In the genomic region with DNA sequence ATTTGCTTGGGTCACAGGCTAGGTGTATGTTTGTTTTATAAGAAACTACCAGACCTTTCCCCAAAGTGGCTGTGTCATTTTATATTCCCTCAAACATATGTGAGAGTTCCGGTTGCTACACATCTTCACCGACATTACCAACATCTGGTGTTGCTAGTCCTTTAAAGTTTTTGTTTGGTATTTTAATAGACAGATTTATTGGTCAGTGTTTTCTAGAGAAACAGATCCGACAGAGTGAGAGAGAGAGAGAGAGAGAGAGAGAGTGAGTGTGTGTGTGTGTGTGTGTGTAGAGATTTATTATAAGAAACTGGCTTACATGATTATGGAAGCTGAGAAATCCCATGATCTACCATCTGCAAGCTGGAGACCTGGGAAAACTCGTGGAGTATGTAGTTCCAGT, we compare ENCODE assay signal across 25 cellular contexts. TPM values are rescaled to one million over a fixed set of nuclear protein-coding genes. Genes with fewer than 3 reads are reported as not detected.
A peak's percentile ranks its signal among the peaks of the same experiment; 100 is the strongest.
DNase-seq lines count a peak whose midpoint lies in the region; ATAC-seq and TF ChIP-seq lines count a peak whose summit lies in the region.
"Had no signal": no experiment of that assay in that cellular context is flagged by ENCODE, and none has a peak within 500 bp of the region (broad histone marks: within the 10 kb centered on the region; RNA-seq: fewer than 3 reads in every experiment).

No MANE protein-coding gene starts in this region.

- no peak overlapping the region for H3K4me3 Mint-ChIP-seq in T-helper 17 cell
- H3K4me3 Mint-ChIP-seq: activated naive CD4-positive, alpha-beta T cell treated with anti-CD3 and anti-CD28 coated beads, Interleukin-2, amount 10 ng/mL, durations not matched to agents 7 days and 5 days; B cell had no signal

- peaks cover 87% of the 10 kb centered on the region for H3K4me1 ChIP-seq in muscle layer of colon (ENCODE audit: insufficient read depth, low read length)
- peaks cover 43% of the 10 kb centered on the region for H3K4me1 ChIP-seq in vagina

- no peak for ATAC-seq in activated naive CD4-positive, alpha-beta T cell treated with anti-CD3 and anti-CD28 coated beads, Interleukin-2, amount 50 U/mL, for 72 hours
- ATAC-seq in T-helper 17 cell: no peak
- no peak for ATAC-seq in HG03565 (IDR thresholded peaks at IDR 0.05; ENCODE audit: unreplicated experiment)
- ATAC-seq: left colon had no signal

- H3K27me3 ChIP-seq in muscle layer of colon (ENCODE audit: control insufficient read depth in 1 of 2, insufficient read depth in 2 of 2, low read length in 2 of 2): no peaks in the 10 kb centered on the region
- no peaks in the 10 kb centered on the region for H3K27me3 ChIP-seq in vagina
- H3K27me3 ChIP-seq: brain microvascular endothelial cell, neutrophil had no signal

- H3K9ac ChIP-seq in muscle layer of colon (ENCODE audit: low read length): no peak overlapping the region

- H3K9me3 Mint-ChIP-seq in activated naive CD4-positive, alpha-beta T cell treated with anti-CD3 and anti-CD28 coated beads, Interleukin-2, amount 50 U/mL, for 72 hours: peaks cover 0 to 4% of the 10 kb centered on the region in 2 donors
- H3K9me3 Mint-ChIP-seq: activated naive CD4-positive, alpha-beta T cell treated with anti-CD3 and anti-CD28 coated beads, Interleukin-2, amount 10 ng/mL, durations not matched to agents 7 days and 5 days had no signal

- peaks cover 4 to 18% of the 10 kb centered on the region in 2 donors for H3K36me3 Mint-ChIP-seq in activated naive CD4-positive, alpha-beta T cell treated with anti-CD3 and anti-CD28 coated beads, Interleukin-2, amount 50 U/mL, for 72 hours
- H3K36me3 Mint-ChIP-seq in T-helper 17 cell (ENCODE audit: low read depth): peaks cover 4% of the 10 kb centered on the region
- H3K36me3 Mint-ChIP-seq: activated naive CD4-positive, alpha-beta T cell treated with anti-CD3 and anti-CD28 coated beads, Interleukin-2, amount 10 ng/mL, durations not matched to agents 7 days and 5 days had no signal

- no peak for TF ChIP-seq POLR2A in vagina (IDR thresholded peaks at IDR 0.05)

- H3K4me3 ChIP-seq in muscle layer of colon (ENCODE audit: low read depth in 1 of 2, low read length in 2 of 2) (no peak overlapping the region), vagina (no peak overlapping the region)
- H3K4me3 ChIP-seq: prostate gland, thoracic aorta had no signal

- TF ChIP-seq CTCF in vagina (IDR thresholded peaks at IDR 0.05): no peak

- H3K36me3 ChIP-seq in muscle layer of colon (ENCODE audit: insufficient read depth, low read length): no peaks in the 10 kb centered on the region
- H3K36me3 ChIP-seq in vagina: no peaks in the 10 kb centered on the region
- H3K36me3 ChIP-seq: neutrophil, prostate gland, thoracic aorta had no signal

- H3K27me3 Mint-ChIP-seq in T-helper 17 cell: no peaks in the 10 kb centered on the region
- H3K27me3 Mint-ChIP-seq: activated naive CD4-positive, alpha-beta T cell treated with anti-CD3 and anti-CD28 coated beads, Interleukin-2, amount 10 ng/mL, durations not matched to agents 7 days and 5 days had no signal

- intact Hi-C loops in vagina (cut with DNase I): no loop called here

- DNase-seq in activated naive CD4-positive, alpha-beta T cell treated with anti-CD3 and anti-CD28 coated beads, Interleukin-2, amount 50 U/mL, for 72 hours (ENCODE audit: low spot score in 2 of 2): no peak
- DNase-seq in activated naive CD4-positive, alpha-beta T cell treated with Interleukin-2 at 50 U/mL for 16 hours: no peak
- no peak for DNase-seq in T-helper 17 cell
- DNase-seq in vagina (ENCODE audit: extremely low spot score in 2 of 2): no peak
- no peak for DNase-seq in cerebellar nuclear complex (lab: John Stamatoyannopoulos, UW)
- no peak for DNase-seq in activated CD8-positive, alpha-beta memory T cell treated with anti-CD3 and anti-CD28 coated beads, Interleukin-2, amount 50 U/mL, for 4 hours
- DNase-seq: activated CD4-positive, alpha-beta T cell treated with anti-CD3 and anti-CD28 coated beads, Interleukin-2, amount 50 U/mL, for 1 hour; activated naive CD4-positive, alpha-beta T cell treated with anti-CD3 and anti-CD28 coated beads, Interleukin-2, amount 10 ng/mL, durations not matched to agents 7 days and 5 days; amniotic stem cell; brain microvascular endothelial cell; DMS79; left colon; NCI-H1092; NCI-H187; NCI-H526; Right ventricle myocardium superior; stimulated activated naive CD4-positive, alpha-beta T cell treated with Interleukin-2 at 50 U/mL for 16 hours; T-helper 9 cell had no signal

- peaks cover 33% of the 10 kb centered on the region for H3K4me1 Mint-ChIP-seq in T-helper 17 cell

- H3K27ac ChIP-seq in muscle layer of colon (ENCODE audit: low read depth, low read length) (peak overlapping the region; percentile 74), vagina (peak overlapping the region; percentile 1)
- H3K27ac ChIP-seq: brain microvascular endothelial cell, epithelial cell of prostate, neutrophil, prostate gland, thoracic aorta had no signal

- peak overlapping the region; percentile 41 to 73 for H3K27ac Mint-ChIP-seq in activated naive CD4-positive, alpha-beta T cell treated with anti-CD3 and anti-CD28 coated beads, Interleukin-2, amount 50 U/mL, for 72 hours
- peak overlapping the region; percentile 14 for H3K27ac Mint-ChIP-seq in T-helper 17 cell
- H3K27ac Mint-ChIP-seq: activated naive CD4-positive, alpha-beta T cell treated with anti-CD3 and anti-CD28 coated beads, Interleukin-2, amount 10 ng/mL, durations not matched to agents 7 days and 5 days; B cell had no signal

- H3K9me3 ChIP-seq in T-helper 17 cell (ENCODE audit: control insufficient read depth, low read length, poor library complexity, severe bottlenecking): no peaks in the 10 kb centered on the region
- no peaks in the 10 kb centered on the region for H3K9me3 ChIP-seq in muscle layer of colon (ENCODE audit: low read length)
- H3K9me3 ChIP-seq in vagina: no peaks in the 10 kb centered on the region
- H3K9me3 ChIP-seq: neutrophil, prostate gland, thoracic aorta had no signal

RNA-seq across cellular contexts. Expression of a gene that starts 31.0 kb away (rescaled TPM):
- total RNA-seq in activated naive CD4-positive, alpha-beta T cell treated with anti-CD3 and anti-CD28 coated beads, Interleukin-2, amount 50 U/mL, for 72 hours: under 1 TPM; 0.64 to 0.82 TPM
- total RNA-seq in T-helper 17 cell (under 1 TPM in 1 of 2 donors, not detected in 1; 0.62 TPM), vagina (10.1 TPM)
- total RNA-seq: B cell had no signal
